1 cellular context compared by ENCODE assay signal in the genomic region with DNA sequence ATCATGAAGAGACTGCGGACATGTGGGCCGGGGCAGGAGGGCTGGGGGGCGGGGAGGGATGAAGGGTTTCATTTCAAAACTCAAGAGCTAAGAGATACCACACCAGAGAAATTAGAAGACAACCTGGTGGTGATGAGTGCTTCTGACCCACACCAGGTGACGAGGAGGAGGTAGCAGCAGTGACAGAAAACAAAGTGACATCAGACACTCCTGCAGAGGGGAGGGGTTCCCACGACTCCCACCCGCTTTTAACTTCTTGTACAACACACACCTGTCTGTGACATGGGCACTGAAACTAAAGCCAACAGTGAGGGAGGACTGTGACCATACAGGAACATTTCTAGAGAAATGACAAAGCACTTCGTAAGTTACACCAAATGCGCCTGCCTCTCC.
TF ChIP-seq lines count a peak whose summit lies in the region.

No MANE protein-coding gene starts in this region.

TF ChIP-seq in K562, 482 proteins besides CTCF, POLR2A, EP300 and RAD21:
- TF ChIP-seq, protein P1, sequence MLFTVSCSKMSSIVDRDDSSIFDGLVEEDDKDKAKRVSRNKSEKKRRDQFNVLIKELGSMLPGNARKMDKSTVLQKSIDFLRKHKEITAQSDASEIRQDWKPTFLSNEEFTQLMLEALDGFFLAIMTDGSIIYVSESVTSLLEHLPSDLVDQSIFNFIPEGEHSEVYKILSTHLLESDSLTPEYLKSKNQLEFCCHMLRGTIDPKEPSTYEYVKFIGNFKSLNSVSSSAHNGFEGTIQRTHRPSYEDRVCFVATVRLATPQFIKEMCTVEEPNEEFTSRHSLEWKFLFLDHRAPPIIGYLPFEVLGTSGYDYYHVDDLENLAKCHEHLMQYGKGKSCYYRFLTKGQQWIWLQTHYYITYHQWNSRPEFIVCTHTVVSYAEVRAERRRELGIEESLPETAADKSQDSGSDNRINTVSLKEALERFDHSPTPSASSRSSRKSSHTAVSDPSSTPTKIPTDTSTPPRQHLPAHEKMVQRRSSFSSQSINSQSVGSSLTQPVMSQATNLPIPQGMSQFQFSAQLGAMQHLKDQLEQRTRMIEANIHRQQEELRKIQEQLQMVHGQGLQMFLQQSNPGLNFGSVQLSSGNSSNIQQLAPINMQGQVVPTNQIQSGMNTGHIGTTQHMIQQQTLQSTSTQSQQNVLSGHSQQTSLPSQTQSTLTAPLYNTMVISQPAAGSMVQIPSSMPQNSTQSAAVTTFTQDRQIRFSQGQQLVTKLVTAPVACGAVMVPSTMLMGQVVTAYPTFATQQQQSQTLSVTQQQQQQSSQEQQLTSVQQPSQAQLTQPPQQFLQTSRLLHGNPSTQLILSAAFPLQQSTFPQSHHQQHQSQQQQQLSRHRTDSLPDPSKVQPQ (CRISPR knock-in tag; IDR thresholded peaks at IDR 0.05; ENCODE audit: borderline replicate concordance): no peak
- TF ChIP-seq NFE2 (IDR thresholded peaks at IDR 0.05; ENCODE audit: low read depth) (peak; percentile 21; the same call in 1 of the 2 replicates), ZNF165 (CRISPR knock-in tag; IDR thresholded peaks at IDR 0.05; ENCODE audit: borderline replicate concordance) (no peak), ZNF224 (CRISPR knock-in tag; IDR thresholded peaks at IDR 0.05) (no peak), POLR3A (IDR thresholded peaks at IDR 0.05; ENCODE audit: borderline replicate concordance, extremely low read depth, insufficient read depth, insufficient read length) (no peak)
